Comparison of ENCODE assay signal across 6 cellular contexts in genomic region chr3:6362406-6362805, GRCh38.
"Had no signal": no experiment of that assay in that cellular context is flagged by ENCODE, and none has a peak within 500 bp of the region (broad histone marks: within the 10 kb centered on the region; RNA-seq: fewer than 3 reads in every experiment).

No MANE protein-coding gene starts in this region.

- DNase-seq: GDM1, GF-D8 had no signal

- FAIRE-seq: G401.6, GM12891, GM18507, GM19239 had no signal
